In the genomic region with DNA sequence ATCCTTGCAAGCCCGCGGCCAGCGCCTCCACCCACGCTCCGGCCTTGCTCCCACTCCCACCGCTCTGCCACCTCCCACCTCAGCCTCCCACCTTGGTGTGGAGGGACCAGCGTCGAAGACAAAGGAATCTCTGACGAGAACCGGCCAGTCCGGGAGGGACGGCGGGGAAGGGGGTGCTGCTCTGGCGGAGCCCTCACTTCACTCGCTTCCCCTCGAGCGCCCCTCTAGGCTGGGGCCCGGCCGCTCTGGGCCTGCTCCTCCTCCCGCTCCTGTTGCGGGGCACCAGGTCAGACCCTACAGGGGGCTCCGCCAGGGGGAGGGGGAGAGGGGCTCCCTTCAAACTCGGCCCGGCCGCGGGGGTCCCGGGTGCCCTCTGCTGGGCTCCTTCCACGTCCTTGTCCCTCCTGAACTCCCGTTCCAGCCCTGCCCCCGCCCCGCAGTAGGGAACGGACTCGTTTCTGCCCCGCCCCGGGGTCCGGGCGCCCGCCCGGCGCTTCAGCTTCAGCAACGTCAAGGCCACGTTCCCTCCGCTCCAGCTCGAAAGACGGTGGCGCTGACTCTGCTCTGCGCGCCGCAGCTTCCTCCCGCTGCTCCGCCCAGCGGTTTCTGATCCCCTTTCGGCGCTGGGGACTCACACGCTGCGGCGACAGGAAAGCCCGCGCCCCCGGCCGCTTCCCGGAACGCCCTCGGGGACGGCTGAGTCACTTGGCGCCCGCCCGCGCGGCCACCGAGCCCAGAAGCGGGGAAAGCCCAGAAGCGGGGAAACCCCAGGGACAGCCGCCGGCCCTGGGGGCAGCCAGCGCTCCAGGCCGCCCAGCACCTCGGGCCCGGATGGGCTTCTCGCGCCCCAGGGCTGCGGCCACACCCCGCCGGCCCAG, we compare ENCODE assay signal across 8 cellular contexts. TPM values are rescaled to one million over a fixed set of nuclear protein-coding genes. Genes with fewer than 3 reads are reported as not detected.
DNase-seq lines count a peak whose midpoint lies in the region; ATAC-seq and TF ChIP-seq lines count a peak whose summit lies in the region.

No MANE protein-coding gene starts in this region.

- peak overlapping the region; percentile 56 for H3K4me3 ChIP-seq in kidney epithelial cell (ENCODE audit: low read depth, low read length)

- no peaks in the 10 kb centered on the region for H3K36me3 ChIP-seq in kidney epithelial cell (ENCODE audit: control insufficient read depth, insufficient read depth, low read length)

- TF ChIP-seq CTCF in kidney epithelial cell (IDR thresholded peaks at IDR 0.05; ENCODE audit: insufficient read depth, low read length, poor library complexity, severe bottlenecking) = peak; percentile 6

- H3K27me3 ChIP-seq in kidney epithelial cell (ENCODE audit: control insufficient read depth, insufficient read depth, low read length) = no peaks in the 10 kb centered on the region

- DNase-seq in AG08396 (ENCODE audit: low spot score) (peak; percentile 82), NCI-H345 (lab: John Stamatoyannopoulos, UW) (peak; percentile 54), kidney epithelial cell (ENCODE audit: low read depth) (no peak)
- peak; percentile 73 to 86 (median 82) for DNase-seq in activated CD4-positive, CD25-positive, alpha-beta regulatory T cell (lab: John Stamatoyannopoulos, UW)
- DNase-seq in central memory CD4-positive, alpha-beta T cell = peak; percentile 90
- peak; percentile 91 to 93 for DNase-seq in stimulated activated CD4-positive, alpha-beta T cell treated with anti-CD3 and anti-CD28 coated beads, Interleukin-15, amount 100 ng/mL, for 48 hours (ENCODE audit: low read depth in 2 of 2)

- ATAC-seq in GM18873 (IDR thresholded peaks at IDR 0.05; ENCODE audit: low FRiP score, unreplicated experiment) (peak; percentile 75), HG03108 (IDR thresholded peaks at IDR 0.05; ENCODE audit: unreplicated experiment) (peak; percentile 76)

RNA-seq across cellular contexts. Expression of a gene that starts 28.6 kb away (rescaled TPM):
- total RNA-seq in kidney epithelial cell = 17.0 and 18.5 TPM in 2 replicates
